Comparison of ENCODE assay signal across 7 cellular contexts in genomic region chr17:28950752-28951427, GRCh38. TPM values are rescaled to one million over a fixed set of nuclear protein-coding genes. Genes with fewer than 3 reads are reported as not detected.
DNase-seq lines count a peak whose midpoint lies in the region; ATAC-seq and TF ChIP-seq lines count a peak whose summit lies in the region.

No MANE protein-coding gene starts in this region.

- TF ChIP-seq CTCF in fibroblast of villous mesenchyme (IDR thresholded peaks at IDR 0.05; ENCODE audit: insufficient read depth, low read depth, low read length) = no peak

- no peaks in the 10 kb centered on the region; the same call in 1 of the 2 replicates for H3K9me3 ChIP-seq in SJSA1 (replicated peaks)

- H3K27me3 ChIP-seq in H7 (ENCODE audit: control insufficient read depth, insufficient read depth, low read length) = no peaks in the 10 kb centered on the region
- no peaks in the 10 kb centered on the region for H3K27me3 ChIP-seq in SJSA1 (replicated peaks)

- peak overlapping the region; percentile 41 for H3K27ac ChIP-seq in SJSA1

- intact Hi-C loops in sciatic nerve (cut with DNase I) = no loop called here

- H3K4me1 ChIP-seq in SJSA1 (replicated peaks) = peaks cover 35% of the 10 kb centered on the region

- H3K36me3 ChIP-seq in H7 (replicated peaks; ENCODE audit: control insufficient read depth, insufficient read depth, low read length) = no peaks in the 10 kb centered on the region; the same call in none of the 2 replicates
- H3K36me3 ChIP-seq in SJSA1 = peaks cover 10% of the 10 kb centered on the region

- DNase-seq in H7 (peak; percentile 77), SJSA1 (ENCODE audit: low read depth in 1 of 2, low spot score in 2 of 2) (no peak), fibroblast of villous mesenchyme (ENCODE audit: low read depth) (no peak), sciatic nerve (ENCODE audit: low spot score) (peak; percentile 75), AG08395 (ENCODE audit: low spot score) (no peak), RKO (ENCODE audit: low spot score) (no peak), NCI-H1436 (lab: John Stamatoyannopoulos, UW) (no peak)

- no peak for ATAC-seq in sciatic nerve

- H3K4me3 ChIP-seq in H7 (ENCODE audit: insufficient read depth, low read depth, low read length) (peak overlapping the region; percentile 97), SJSA1 (peak overlapping the region; percentile 62), fibroblast of villous mesenchyme (ENCODE audit: low read depth, low read length) (peak overlapping the region; percentile 88)

RNA-seq across cellular contexts. Expression of gene PHF12, which starts 0.4 kb away (rescaled TPM):
- total RNA-seq in H7 (2014; rRNA removed; shearing (Covaris generic)) = 53.2 and 56.6 TPM in 2 replicates
- 16.7 and 28.5 TPM in 2 replicates for total RNA-seq in SJSA1 (2014; rRNA removed; shearing (Covaris generic))
- total RNA-seq in fibroblast of villous mesenchyme = 22.5 and 23.2 TPM in 2 replicates
- 42.8 TPM for total RNA-seq in sciatic nerve

RNA-seq across cellular contexts. Expression of gene DHRS13, which starts 48.0 kb away (rescaled TPM):
- 11.9 and 17.0 TPM in 2 replicates for total RNA-seq in H7 (2014; rRNA removed; shearing (Covaris generic))
- 11.7 and 12.7 TPM in 2 replicates for total RNA-seq in SJSA1 (2014; rRNA removed; shearing (Covaris generic))
- total RNA-seq in fibroblast of villous mesenchyme = 2.6 and 3.5 TPM in 2 replicates
- total RNA-seq in sciatic nerve = 9.6 TPM

RNA-seq across cellular contexts. Expression of gene FLOT2, which starts 53.4 kb away (rescaled TPM):
- 76.9 and 84.7 TPM in 2 replicates for total RNA-seq in H7 (2014; rRNA removed; shearing (Covaris generic))
- 13.4 and 18.3 TPM in 2 replicates for total RNA-seq in SJSA1 (2014; rRNA removed; shearing (Covaris generic))
- total RNA-seq in fibroblast of villous mesenchyme (39.6 and 43.6 TPM in 2 replicates), sciatic nerve (111 TPM)

RNA-seq across cellular contexts. Expression of gene SEZ6, which starts 54.9 kb away (rescaled TPM):
- total RNA-seq in H7 (2014; rRNA removed; shearing (Covaris generic)) = 0.37 and 0.83 TPM in 2 replicates
- not detected in 2 replicates for total RNA-seq in SJSA1 (2014; rRNA removed; shearing (Covaris generic))
- total RNA-seq in fibroblast of villous mesenchyme (not detected in 2 replicates), sciatic nerve (not detected)

Comparison
In these comparisons a context has a peak if more than half of its experiments do, and no peak if none do; other contexts are left out.
1. DNase-seq: peak in H7 (single experiment) and sciatic nerve (single experiment); none in SJSA1 (0 of 2), fibroblast of villous mesenchyme (single experiment), AG08395 (single experiment), RKO (single experiment) and NCI-H1436 (single experiment).
2. Peak in every context shown above with its lines, with median percentiles within 50 percentile points of each other: H3K4me3 ChIP-seq.